ENCODE assay signal across 1 cellular context in the genomic region with DNA sequence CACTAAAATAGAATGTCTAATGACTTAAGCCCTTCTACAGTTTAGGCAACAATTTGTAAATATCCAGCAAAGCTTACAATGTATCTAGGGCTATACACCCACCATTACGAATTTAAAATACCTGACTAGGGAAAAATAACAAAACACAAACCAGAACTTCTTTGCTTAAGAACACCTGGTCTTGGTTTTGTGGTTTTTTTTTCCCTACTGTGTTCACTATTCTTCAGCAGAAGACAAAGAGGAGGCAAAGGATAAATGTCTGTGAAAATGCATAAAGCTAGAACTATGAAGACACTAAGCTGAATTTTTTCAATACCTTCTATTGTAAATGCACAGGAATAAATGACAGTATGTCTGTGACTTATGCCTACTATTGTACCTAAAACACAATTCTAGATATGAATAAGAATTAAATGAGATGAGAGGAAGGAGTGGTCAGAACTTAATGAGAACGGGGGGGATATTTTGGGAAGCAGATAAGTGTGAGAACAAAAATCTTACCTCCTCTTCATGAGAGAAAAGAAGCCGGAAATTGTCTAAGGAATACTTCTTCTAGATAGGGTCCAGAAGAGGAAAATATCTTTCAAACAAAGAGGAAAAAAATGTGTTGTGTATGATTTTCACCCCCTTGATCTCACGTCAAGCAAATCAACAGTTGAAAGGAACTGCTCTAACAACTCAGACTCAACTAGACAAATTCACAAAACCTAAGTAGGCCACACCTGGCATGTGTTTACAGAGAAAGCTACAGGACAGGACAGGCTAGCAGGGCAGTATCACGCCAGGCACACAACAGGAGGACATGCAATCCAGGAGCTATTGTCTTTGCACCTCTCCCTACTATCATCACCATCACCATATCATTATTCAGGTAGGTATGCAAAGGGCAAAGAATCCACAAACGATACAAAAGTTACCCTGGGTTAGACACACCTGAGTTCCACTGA.
TF ChIP-seq lines count a peak whose summit lies in the region.

No MANE protein-coding gene starts in this region.

TF ChIP-seq in HepG2, 621 proteins besides CTCF, POLR2A, EP300 and RAD21 (continued from another document):
- TF ChIP-seq, protein P1, sequence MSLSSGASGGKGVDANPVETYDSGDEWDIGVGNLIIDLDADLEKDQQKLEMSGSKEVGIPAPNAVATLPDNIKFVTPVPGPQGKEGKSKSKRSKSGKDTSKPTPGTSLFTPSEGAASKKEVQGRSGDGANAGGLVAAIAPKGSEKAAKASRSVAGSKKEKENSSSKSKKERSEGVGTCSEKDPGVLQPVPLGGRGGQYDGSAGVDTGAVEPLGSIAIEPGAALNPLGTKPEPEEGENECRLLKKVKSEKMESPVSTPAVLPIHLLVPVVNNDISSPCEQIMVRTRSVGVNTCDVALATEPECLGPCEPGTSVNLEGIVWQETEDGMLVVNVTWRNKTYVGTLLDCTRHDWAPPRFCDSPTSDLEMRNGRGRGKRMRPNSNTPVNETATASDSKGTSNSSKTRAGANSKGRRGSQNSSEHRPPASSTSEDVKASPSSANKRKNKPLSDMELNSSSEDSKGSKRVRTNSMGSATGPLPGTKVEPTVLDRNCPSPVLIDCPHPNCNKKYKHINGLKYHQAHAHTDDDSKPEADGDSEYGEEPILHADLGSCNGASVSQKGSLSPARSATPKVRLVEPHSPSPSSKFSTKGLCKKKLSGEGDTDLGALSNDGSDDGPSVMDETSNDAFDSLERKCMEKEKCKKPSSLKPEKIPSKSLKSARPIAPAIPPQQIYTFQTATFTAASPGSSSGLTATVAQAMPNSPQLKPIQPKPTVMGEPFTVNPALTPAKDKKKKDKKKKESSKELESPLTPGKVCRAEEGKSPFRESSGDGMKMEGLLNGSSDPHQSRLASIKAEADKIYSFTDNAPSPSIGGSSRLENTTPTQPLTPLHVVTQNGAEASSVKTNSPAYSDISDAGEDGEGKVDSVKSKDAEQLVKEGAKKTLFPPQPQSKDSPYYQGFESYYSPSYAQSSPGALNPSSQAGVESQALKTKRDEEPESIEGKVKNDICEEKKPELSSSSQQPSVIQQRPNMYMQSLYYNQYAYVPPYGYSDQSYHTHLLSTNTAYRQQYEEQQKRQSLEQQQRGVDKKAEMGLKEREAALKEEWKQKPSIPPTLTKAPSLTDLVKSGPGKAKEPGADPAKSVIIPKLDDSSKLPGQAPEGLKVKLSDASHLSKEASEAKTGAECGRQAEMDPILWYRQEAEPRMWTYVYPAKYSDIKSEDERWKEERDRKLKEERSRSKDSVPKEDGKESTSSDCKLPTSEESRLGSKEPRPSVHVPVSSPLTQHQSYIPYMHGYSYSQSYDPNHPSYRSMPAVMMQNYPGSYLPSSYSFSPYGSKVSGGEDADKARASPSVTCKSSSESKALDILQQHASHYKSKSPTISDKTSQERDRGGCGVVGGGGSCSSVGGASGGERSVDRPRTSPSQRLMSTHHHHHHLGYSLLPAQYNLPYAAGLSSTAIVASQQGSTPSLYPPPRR (CRISPR knock-in tag; IDR thresholded peaks at IDR 0.05; ENCODE audit: borderline replicate concordance) = no peak
- TF ChIP-seq ZNF30 (CRISPR knock-in tag; IDR thresholded peaks at IDR 0.05) = no peak
- TF ChIP-seq ZNF629 (CRISPR knock-in tag; conservative IDR thresholded peaks at IDR 0.05) = no peak
- no peak for TF ChIP-seq ZNF616 (CRISPR knock-in tag; IDR thresholded peaks at IDR 0.05; ENCODE audit: low read depth)
- no peak for TF ChIP-seq MAZ (IDR thresholded peaks at IDR 0.05; ENCODE audit: borderline replicate concordance, low read depth, low read length)
- no peak for TF ChIP-seq MAZ (CRISPR knock-in tag; IDR thresholded peaks at IDR 0.05; ENCODE audit: low read depth)
- TF ChIP-seq JUN (CRISPR knock-in tag; IDR thresholded peaks at IDR 0.05) = no peak
